ENCODE assay signal across 8 cellular contexts in genomic region chr12:50220357-50221061, GRCh38. TPM values are rescaled to one million over a fixed set of nuclear protein-coding genes. Genes with fewer than 3 reads are reported as not detected.
DNase-seq lines count a peak whose midpoint lies in the region; ATAC-seq, FAIRE-seq and TF ChIP-seq lines count a peak whose summit lies in the region.

No MANE protein-coding gene starts in this region.

- H3K27me3 ChIP-seq in endothelial cell of umbilical vein (ENCODE audit: control insufficient read depth in 2 of 2, insufficient read depth in 2 of 2, low read length in 2 of 2) (no peaks in the 10 kb centered on the region), osteoblast (ENCODE audit: insufficient read depth, low read length) (no peaks in the 10 kb centered on the region)

- peak overlapping the region; percentile 67 for H3K9ac ChIP-seq in endothelial cell of umbilical vein (replicated peaks; ENCODE audit: extremely low read depth, insufficient read depth, low read length)

- FAIRE-seq in endothelial cell of umbilical vein (lab: Jason Lieb, UNC), result peak; percentile 85

- peak overlapping the region; percentile 50 to 99 (median 96) for H3K4me3 ChIP-seq in endothelial cell of umbilical vein (replicated peaks in 1 of 3; ENCODE audit: insufficient read depth in 1 of 3, low read depth in 1 of 3, low read length in 3 of 3)
- H3K4me3 ChIP-seq in osteoblast (ENCODE audit: insufficient read depth, low read length), result peak overlapping the region; percentile 84

- H3K9me3 ChIP-seq in endothelial cell of umbilical vein (replicated peaks; ENCODE audit: control insufficient read depth, insufficient read depth, low read length), result no peaks in the 10 kb centered on the region
- H3K9me3 ChIP-seq in osteoblast (ENCODE audit: low read depth, low read length), result no peaks in the 10 kb centered on the region

- H3K9me1 ChIP-seq in endothelial cell of umbilical vein (replicated peaks; ENCODE audit: control insufficient read depth, extremely low read depth, insufficient read depth, low read length), result no peaks in the 10 kb centered on the region

- dilution Hi-C loops in endothelial cell of umbilical vein (cut with MboI; ENCODE audit: extremely low pct_ligation_motif_present, low sequenced_read_pairs), result no loop called here

- peak overlapping the region; percentile 81 for H3K4me2 ChIP-seq in endothelial cell of umbilical vein (ENCODE audit: insufficient read depth, low read length)
- peak overlapping the region; percentile 78 for H3K4me2 ChIP-seq in osteoblast (ENCODE audit: insufficient read depth, low read length)

- BruUV-seq in endothelial cell of umbilical vein (replicated peaks; lab: Mats Ljungman, UMichigan), result no TSS peak

- CTCF ChIA-PET in endothelial cell of umbilical vein (lab: Charles Lee), result interaction anchor here (0.6 to 3.7 kb wide), 11 partner anchors 8 to 149 kb away, joined by 3 to 48 read pairs (median 4); partner anchors contain the start of gene LIMA1

- peaks cover 60% of the 10 kb centered on the region for H3K79me2 ChIP-seq in endothelial cell of umbilical vein (ENCODE audit: control insufficient read depth, insufficient read depth, low read length)
- H3K79me2 ChIP-seq in osteoblast (ENCODE audit: insufficient read depth, low read length), result peaks cover 79% of the 10 kb centered on the region

- in situ Hi-C loops in SK-MEL-5 (cut with HindIII; ENCODE audit: low pct_unique_long_range_greater_than_20kb, low sequenced_read_pairs), result no loop called here

- ATAC-seq in HG02870 (IDR thresholded peaks at IDR 0.05; ENCODE audit: unreplicated experiment), result peak; percentile 56
- ATAC-seq in GM21717 (IDR thresholded peaks at IDR 0.05; ENCODE audit: unreplicated experiment), result no peak

- peaks cover 23% of the 10 kb centered on the region for H3K4me1 ChIP-seq in endothelial cell of umbilical vein (ENCODE audit: control insufficient read depth, extremely low read depth, insufficient read depth, low read length)
- peaks cover 45% of the 10 kb centered on the region for H3K4me1 ChIP-seq in osteoblast (ENCODE audit: insufficient read depth, low read length)

- H3K27ac ChIP-seq in endothelial cell of umbilical vein (ENCODE audit: insufficient read depth, low read depth, low read length) (peak overlapping the region; percentile 77), osteoblast (ENCODE audit: low read depth, low read length) (peak overlapping the region; percentile 85)

- H3K36me3 ChIP-seq in endothelial cell of umbilical vein (ENCODE audit: control insufficient read depth in 2 of 2, extremely low read depth in 1 of 2, insufficient read depth in 2 of 2, low read length in 2 of 2) (peaks cover 0 to 2% of the 10 kb centered on the region in 2 experiments), osteoblast (ENCODE audit: insufficient read depth, low read length) (peaks cover 36% of the 10 kb centered on the region)

- no peak for TF ChIP-seq CTCF in endothelial cell of umbilical vein (IDR thresholded peaks at IDR 0.05; ENCODE audit: extremely low read depth in 1 of 2, insufficient read depth in 1 of 2, low read depth in 1 of 2, low read length in 2 of 2)
- no peak for TF ChIP-seq CTCF in osteoblast (IDR thresholded peaks at IDR 0.05; ENCODE audit: extremely low read depth, low read depth, low read length)

- POLR2A ChIA-PET in endothelial cell of umbilical vein (lab: Charles Lee), result interaction anchor here (0.9 to 1.8 kb wide), 3 partner anchors 8 to 35 kb away, joined by 3 to 4 read pairs (median 3); no protein-coding TSS in a partner anchor

- H2AFZ ChIP-seq in endothelial cell of umbilical vein (ENCODE audit: low read depth, low read length), result peak overlapping the region; percentile 14
- H2AFZ ChIP-seq in osteoblast (ENCODE audit: low read length), result no peak overlapping the region

- DNase-seq in NCI-H1694 treated with DMSO at 0.1 percent for 48 hours (lab: John Stamatoyannopoulos, UW) (peak; percentile 4), NCI-H1694 (lab: John Stamatoyannopoulos, UW) (no peak), SK-MEL-5 (ENCODE audit: low read depth, low spot score) (peak; percentile 47), endothelial cell of umbilical vein (ENCODE audit: low read depth, low spot score) (peak; percentile 77), osteoblast (ENCODE audit: insufficient read length, low spot score, missing footprints) (peak; percentile 55), SHP77 (lab: John Stamatoyannopoulos, UW) (no peak)

- intact Hi-C loops in endothelial cell of umbilical vein (cut with micrococcal nuclease), result loop anchor here (2.0 kb wide), 1 partner anchor 34 kb away; no protein-coding TSS in a partner anchor

- H4K20me1 ChIP-seq in endothelial cell of umbilical vein (replicated peaks; ENCODE audit: control insufficient read depth, extremely low read depth, insufficient read depth, low read length) (no peaks in the 10 kb centered on the region), osteoblast (ENCODE audit: insufficient read depth, low read length) (peaks cover 31% of the 10 kb centered on the region)

- no peak for TF ChIP-seq POLR2A in endothelial cell of umbilical vein (IDR thresholded peaks at IDR 0.05; ENCODE audit: low read depth, low read length)

TF ChIP-seq in endothelial cell of umbilical vein, 7 proteins besides CTCF, POLR2A, EP300 and RAD21:
- TF ChIP-seq POLR2AphosphoS5 (IDR thresholded peaks at IDR 0.05; ENCODE audit: insufficient read depth, low read depth, low read length), result no peak
- TF ChIP-seq JUN (IDR thresholded peaks at IDR 0.05; ENCODE audit: borderline replicate concordance, insufficient read depth, insufficient read length, low read depth), result peak; percentile 1

RNA-seq across cellular contexts. Expression of gene CERS5, which starts 53.3 kb away (rescaled TPM):
- 15.2 and 29.0 TPM in 2 replicates for total RNA-seq in SK-MEL-5 (2014; rRNA removed; shearing (Covaris generic))
- 25.2 and 41.6 TPM in 2 replicates for polyA plus RNA-seq in SK-MEL-5 (2015; cell fraction: cytosol; rRNA removed)
- polyA plus RNA-seq in SK-MEL-5 (2015; cell fraction: nucleus; rRNA removed), result 50.6 and 79.4 TPM in 2 replicates
- 60.4 and 66.4 TPM in 2 replicates for total RNA-seq in endothelial cell of umbilical vein
- 108 and 118 TPM in 2 replicates for polyA plus RNA-seq in endothelial cell of umbilical vein
- polyA plus RNA-seq in endothelial cell of umbilical vein (2011; cell fraction: cytosol; rRNA removed), result 56.7 and 64.6 TPM in 2 replicates
- 123 and 124 TPM in 2 replicates for polyA plus RNA-seq in endothelial cell of umbilical vein (2011; cell fraction: nucleus; rRNA removed)
- 44.3 and 44.7 TPM in 2 replicates for polyA plus RNA-seq in endothelial cell of umbilical vein (2012)
- 142 and 152 TPM in 2 replicates for polyA minus RNA-seq in endothelial cell of umbilical vein
- polyA minus RNA-seq in endothelial cell of umbilical vein (2011; cell fraction: cytosol; rRNA and poly(A)+ RNA removed), result 22.2 TPM
- 60.6 and 113 TPM in 2 replicates for polyA minus RNA-seq in endothelial cell of umbilical vein (2011; cell fraction: nucleus; rRNA and poly(A)+ RNA removed)
- total RNA-seq in osteoblast, result 30.9 and 33.7 TPM in 2 replicates

Comparison
In these comparisons a context has a peak if more than half of its experiments do, and no peak if none do; other contexts are left out.
1. DNase-seq: peak in NCI-H1694 treated with DMSO at 0.1 percent for 48 hours (single experiment), SK-MEL-5 (single experiment), endothelial cell of umbilical vein (single experiment) and osteoblast (single experiment); none in NCI-H1694 (single experiment) and SHP77 (0 of 2).